In the genomic region with DNA sequence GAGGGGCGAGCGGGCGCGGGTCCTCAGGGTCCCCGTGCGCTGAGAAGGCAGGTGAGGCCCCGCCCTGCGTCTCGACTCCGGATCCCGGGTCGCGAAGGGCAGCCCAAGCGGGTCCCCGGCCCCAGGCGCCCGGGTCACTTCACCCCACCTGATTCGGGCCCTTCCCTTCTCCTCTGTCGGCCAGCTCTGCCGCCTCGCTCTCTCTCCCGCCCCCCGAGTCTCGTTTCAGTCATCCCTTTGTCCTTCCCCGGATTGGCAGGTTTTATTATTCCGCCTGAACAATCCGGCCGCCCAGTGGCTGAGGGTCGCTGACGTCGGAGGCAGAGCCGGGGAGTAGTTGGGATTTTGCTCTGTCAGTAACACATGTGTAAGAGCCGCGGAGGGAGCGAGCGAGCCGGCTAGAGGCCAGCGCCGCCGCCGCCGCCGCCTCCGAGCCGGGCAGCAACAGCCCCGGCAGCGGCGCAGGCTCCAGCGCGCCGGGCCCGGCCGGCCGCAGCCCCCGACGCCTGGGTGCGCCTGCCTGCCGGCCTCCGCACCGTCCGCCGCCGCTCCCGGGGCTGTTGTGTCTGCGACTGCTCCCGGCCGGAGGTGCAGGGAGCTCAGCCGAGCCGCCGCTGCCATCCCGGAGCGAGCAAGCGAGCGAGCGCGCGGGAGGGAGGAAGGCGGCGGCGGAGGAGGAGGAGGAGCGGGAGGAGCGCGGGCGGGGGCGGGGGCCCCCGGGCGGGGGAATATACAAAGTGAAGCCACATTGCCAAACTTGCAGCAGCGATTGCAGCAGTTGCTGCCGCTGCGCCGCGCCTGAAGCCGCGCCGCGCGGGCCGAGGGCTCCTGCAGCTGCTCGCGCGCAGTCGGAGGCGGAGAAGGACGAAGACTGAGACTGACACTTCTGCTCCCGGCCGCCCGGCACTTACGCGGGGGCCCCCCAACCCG, we compare ENCODE assay signal across 8 cellular contexts. TPM values are rescaled to one million over a fixed set of nuclear protein-coding genes. Genes with fewer than 3 reads are reported as not detected.
DNase-seq lines count a peak whose midpoint lies in the region; ATAC-seq and TF ChIP-seq lines count a peak whose summit lies in the region.

A gene with protein sequence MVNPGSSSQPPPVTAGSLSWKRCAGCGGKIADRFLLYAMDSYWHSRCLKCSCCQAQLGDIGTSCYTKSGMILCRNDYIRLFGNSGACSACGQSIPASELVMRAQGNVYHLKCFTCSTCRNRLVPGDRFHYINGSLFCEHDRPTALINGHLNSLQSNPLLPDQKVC (plus strand): TSS at position 760 of the 930 bp plus-strand sequence. CDS start 3,136 bp downstream, outside the sequence.

- 0 to 1% methylated on average over 110 of the region's 110 CpGs for WGBS in ectodermal cell, 2 experiments

- no peaks in the 10 kb centered on the region for H3K9me3 ChIP-seq in ectodermal cell (ENCODE audit: control insufficient read depth, low read length)
- H3K9me3 ChIP-seq in lower lobe of right lung = no peaks in the 10 kb centered on the region

- peak; percentile 92 for DNase-seq in COLO668 (lab: John Stamatoyannopoulos, UW; ENCODE audit: unreplicated experiment)
- peak; percentile 90 for DNase-seq in GM20000 (ENCODE audit: low spot score)
- peak; percentile 86 for DNase-seq in HS-5 (ENCODE audit: low read depth)
- peak; percentile 30 for DNase-seq in NK-92 (lab: John Stamatoyannopoulos, UW; ENCODE audit: unreplicated experiment)
- DNase-seq in activated CD8-positive, alpha-beta memory T cell treated with anti-CD3 and anti-CD28 coated beads for 1 hour (ENCODE audit: extremely low read depth in 1 of 2, low read depth in 1 of 2) = peak; percentile 63 to 78
- DNase-seq in lower lobe of right lung = peak; percentile 96
- peak; percentile 65 to 83 (median 70) for DNase-seq in stimulated activated CD4-positive, alpha-beta T cell treated with anti-CD3 and anti-CD28 coated beads, TNF-alpha, amount 100 ng/mL, for 24 hours (ENCODE audit: low read depth in 3 of 3)

- H3K36me3 ChIP-seq in ectodermal cell (ENCODE audit: control insufficient read depth, insufficient read depth, low read length) (no peaks in the 10 kb centered on the region), lower lobe of right lung (peaks cover 4% of the 10 kb centered on the region)

- intact Hi-C loops in lower lobe of right lung (cut with DNase I) = no loop called here

- ATAC-seq in lower lobe of right lung = peak; percentile 86 to 90

- H3K27ac ChIP-seq in ectodermal cell (ENCODE audit: insufficient read depth, low read depth, low read length, poor library complexity, severe bottlenecking) (peak within 1 kb of the TSS; percentile 95), lower lobe of right lung (peak within 1 kb of the TSS; percentile 95)

- H3K4me3 ChIP-seq in ectodermal cell (ENCODE audit: insufficient read depth, low read depth, low read length) (peak within 1 kb of the TSS; percentile 85), lower lobe of right lung (peak within 1 kb of the TSS; percentile 87)

- H3K27me3 ChIP-seq in ectodermal cell (ENCODE audit: control insufficient read depth, insufficient read depth, low read length, poor library complexity, severe bottlenecking) (no peaks in the 10 kb centered on the region), lower lobe of right lung (ENCODE audit: low read depth) (no peaks in the 10 kb centered on the region)

- H3K4me1 ChIP-seq in ectodermal cell (ENCODE audit: control insufficient read depth, insufficient read depth, low read length) (peaks cover 18% of the 10 kb centered on the region), lower lobe of right lung (peaks cover 25% of the 10 kb centered on the region)

- TF ChIP-seq CTCF in GM20000 (IDR thresholded peaks at IDR 0.05; ENCODE audit: extremely low read depth, missing control alignments) (no peak), lower lobe of right lung (IDR thresholded peaks at IDR 0.05) (no peak)

RNA-seq across cellular contexts. Expression of the gene that starts here (rescaled TPM):
- 80.6 TPM for polyA plus RNA-seq in ectodermal cell (2013, experiment 1 of 4)
- 79.9 TPM for polyA plus RNA-seq in ectodermal cell (2013, experiment 2 of 4)
- polyA plus RNA-seq in ectodermal cell (2013, experiment 3 of 4) = 76.9 TPM
- polyA plus RNA-seq in ectodermal cell (2013, experiment 4 of 4) = 90.1 TPM
- 53.0 TPM for total RNA-seq in lower lobe of right lung

Comparison
In these comparisons a context has a peak if more than half of its experiments do, and no peak if none do; other contexts are left out.
1. Peak in every context shown above with its lines: DNase-seq, ATAC-seq, H3K4me3 ChIP-seq and H3K27ac ChIP-seq.
2. DNase-seq: peak in every context shown above with its lines; median percentile 96 in lower lobe of right lung; 92 in COLO668; 90 in GM20000; 86 in HS-5; 70 in activated CD8-positive, alpha-beta memory T cell treated with anti-CD3 and anti-CD28 coated beads for 1 hour; 70 in stimulated activated CD4-positive, alpha-beta T cell treated with anti-CD3 and anti-CD28 coated beads, TNF-alpha, amount 100 ng/mL, for 24 hours; 30 in NK-92.